ENCODE assay signal across 8 cellular contexts in the genomic region with DNA sequence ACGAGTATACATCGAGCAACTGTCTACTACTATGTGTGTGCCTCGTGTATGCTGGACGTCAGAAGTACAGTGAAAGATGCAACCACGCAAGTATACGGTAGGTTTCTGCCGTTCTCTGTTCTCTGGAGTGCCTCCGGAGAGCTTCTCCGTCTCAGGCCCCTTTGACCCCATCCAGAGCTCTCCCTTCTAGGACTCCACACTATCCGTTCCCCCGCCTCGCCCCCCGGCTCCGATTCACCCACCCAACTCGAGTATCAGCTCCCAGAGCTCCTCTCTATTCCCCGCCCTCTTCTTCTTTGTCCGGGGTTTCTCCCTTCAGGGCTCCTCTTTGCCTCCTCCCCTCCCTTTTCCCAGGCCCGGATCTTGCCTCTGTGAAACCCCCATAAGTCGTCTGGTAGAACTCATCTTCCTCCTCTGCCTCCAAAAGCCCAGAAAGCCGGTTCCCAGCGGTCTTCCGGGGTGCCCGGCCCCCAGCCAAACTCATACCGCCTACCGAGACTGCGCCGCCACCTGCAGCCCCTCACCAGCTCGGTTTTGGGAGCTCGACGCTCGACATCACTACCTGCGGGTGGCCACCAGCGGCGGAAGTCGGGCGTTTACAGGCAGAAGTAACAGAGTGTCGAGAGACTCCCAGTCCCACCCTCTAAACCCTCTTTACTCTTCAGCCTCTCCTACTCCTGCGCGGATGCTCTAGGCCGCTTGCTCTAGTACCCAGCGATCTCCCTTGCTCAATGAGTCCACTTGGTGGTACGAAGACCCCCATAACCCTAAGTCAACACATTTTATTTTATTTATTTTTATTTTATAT. TPM values are rescaled to one million over a fixed set of nuclear protein-coding genes. Genes with fewer than 3 reads are reported as not detected.
A peak's percentile ranks its signal among the peaks of the same experiment; 100 is the strongest.
DNase-seq lines count a peak whose midpoint lies in the region; ATAC-seq and TF ChIP-seq lines count a peak whose summit lies in the region.

A gene with protein sequence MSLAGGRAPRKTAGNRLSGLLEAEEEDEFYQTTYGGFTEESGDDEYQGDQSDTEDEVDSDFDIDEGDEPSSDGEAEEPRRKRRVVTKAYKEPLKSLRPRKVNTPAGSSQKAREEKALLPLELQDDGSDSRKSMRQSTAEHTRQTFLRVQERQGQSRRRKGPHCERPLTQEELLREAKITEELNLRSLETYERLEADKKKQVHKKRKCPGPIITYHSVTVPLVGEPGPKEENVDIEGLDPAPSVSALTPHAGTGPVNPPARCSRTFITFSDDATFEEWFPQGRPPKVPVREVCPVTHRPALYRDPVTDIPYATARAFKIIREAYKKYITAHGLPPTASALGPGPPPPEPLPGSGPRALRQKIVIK (minus strand): TSS at position 560 of the 808 bp plus-strand sequence. CDS start 76 bp downstream, at position 484.

- peak within 1 kb of the TSS; percentile 57 to 81 for H3K9ac ChIP-seq in liver (ENCODE audit: low read depth in 1 of 2, low read length in 2 of 2)

- DNase-seq in NCI-H82 (lab: John Stamatoyannopoulos, UW) (peak; percentile 98), dermis blood vessel endothelial cell (peak; percentile 92)
- peak; percentile 79 to 82 for DNase-seq in activated CD4-positive, alpha-beta T cell treated with anti-CD3 and anti-CD28 coated beads, Interleukin-2, amount 50 U/mL, for 4 hours
- peak; percentile 88 for DNase-seq in stimulated activated CD4-positive, alpha-beta T cell treated with anti-CD3 and anti-CD28 coated beads, Interleukin-4, amount 100 ng/mL, for 24 hours

- H3K36me3 ChIP-seq in liver (ENCODE audit: control insufficient read depth in 4 of 4, insufficient read depth in 3 of 4, low read depth in 1 of 4, low read length in 3 of 4): peaks cover 0 to 9% (median 7%) of the 10 kb centered on the region in 4 donors

- H3K4me3 ChIP-seq in liver (ENCODE audit: low read depth in 1 of 3, low read length in 3 of 3): peak within 1 kb of the TSS; percentile 79 to 90 (median 89)

- no peak for TF ChIP-seq CTCF in C4-2B (conservative IDR thresholded peaks at IDR 0.05)
- no peak for TF ChIP-seq CTCF in liver (IDR thresholded peaks at IDR 0.05; ENCODE audit: low read depth, low read length, missing input control)

- ATAC-seq in GM19395 (IDR thresholded peaks at IDR 0.05; ENCODE audit: unreplicated experiment) (peak; percentile 91), HG03565 (IDR thresholded peaks at IDR 0.05; ENCODE audit: unreplicated experiment) (peak; percentile 80)

- WGBS in liver: under 1% methylated on average over 42 of the region's 42 CpGs

- H3K9me3 ChIP-seq in liver (ENCODE audit: control insufficient read depth in 4 of 4, low read length in 3 of 4): no peaks in the 10 kb centered on the region

- TF ChIP-seq RAD21 in liver (IDR thresholded peaks at IDR 0.05): peak in 1 of 2 donors; percentile 38

- H3K27ac ChIP-seq in C4-2B: peak within 1 kb of the TSS; percentile 76
- peak within 1 kb of the TSS; percentile 59 to 63 for H3K27ac ChIP-seq in liver (ENCODE audit: low read depth in 1 of 2, low read length in 2 of 2)

- peaks cover 1 to 14% (median 11%) of the 10 kb centered on the region in 4 donors for H3K4me1 ChIP-seq in liver (ENCODE audit: control insufficient read depth in 4 of 4, insufficient read depth in 4 of 4, low read length in 3 of 4)

- no peaks in the 10 kb centered on the region for H3K27me3 ChIP-seq in liver (ENCODE audit: control insufficient read depth in 4 of 4, insufficient read depth in 4 of 4, low read length in 3 of 4)

TF ChIP-seq in liver, 16 proteins besides CTCF, POLR2A, EP300 and RAD21:
- TF ChIP-seq, protein P1, sequence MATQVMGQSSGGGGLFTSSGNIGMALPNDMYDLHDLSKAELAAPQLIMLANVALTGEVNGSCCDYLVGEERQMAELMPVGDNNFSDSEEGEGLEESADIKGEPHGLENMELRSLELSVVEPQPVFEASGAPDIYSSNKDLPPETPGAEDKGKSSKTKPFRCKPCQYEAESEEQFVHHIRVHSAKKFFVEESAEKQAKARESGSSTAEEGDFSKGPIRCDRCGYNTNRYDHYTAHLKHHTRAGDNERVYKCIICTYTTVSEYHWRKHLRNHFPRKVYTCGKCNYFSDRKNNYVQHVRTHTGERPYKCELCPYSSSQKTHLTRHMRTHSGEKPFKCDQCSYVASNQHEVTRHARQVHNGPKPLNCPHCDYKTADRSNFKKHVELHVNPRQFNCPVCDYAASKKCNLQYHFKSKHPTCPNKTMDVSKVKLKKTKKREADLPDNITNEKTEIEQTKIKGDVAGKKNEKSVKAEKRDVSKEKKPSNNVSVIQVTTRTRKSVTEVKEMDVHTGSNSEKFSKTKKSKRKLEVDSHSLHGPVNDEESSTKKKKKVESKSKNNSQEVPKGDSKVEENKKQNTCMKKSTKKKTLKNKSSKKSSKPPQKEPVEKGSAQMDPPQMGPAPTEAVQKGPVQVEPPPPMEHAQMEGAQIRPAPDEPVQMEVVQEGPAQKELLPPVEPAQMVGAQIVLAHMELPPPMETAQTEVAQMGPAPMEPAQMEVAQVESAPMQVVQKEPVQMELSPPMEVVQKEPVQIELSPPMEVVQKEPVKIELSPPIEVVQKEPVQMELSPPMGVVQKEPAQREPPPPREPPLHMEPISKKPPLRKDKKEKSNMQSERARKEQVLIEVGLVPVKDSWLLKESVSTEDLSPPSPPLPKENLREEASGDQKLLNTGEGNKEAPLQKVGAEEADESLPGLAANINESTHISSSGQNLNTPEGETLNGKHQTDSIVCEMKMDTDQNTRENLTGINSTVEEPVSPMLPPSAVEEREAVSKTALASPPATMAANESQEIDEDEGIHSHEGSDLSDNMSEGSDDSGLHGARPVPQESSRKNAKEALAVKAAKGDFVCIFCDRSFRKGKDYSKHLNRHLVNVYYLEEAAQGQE (IDR thresholded peaks at IDR 0.05): no peak
- TF ChIP-seq HNF4G (IDR thresholded peaks at IDR 0.05) (no peak), YY1 (IDR thresholded peaks at IDR 0.05) (peak; percentile 68), TAF1 (conservative IDR thresholded peaks at IDR 0.05) (peak; percentile 63), FOXA1 (IDR thresholded peaks at IDR 0.05) (no peak), NR2F2 (IDR thresholded peaks at IDR 0.05) (no peak), SP1 (IDR thresholded peaks at IDR 0.05) (peak; percentile 63), HNF4A (conservative IDR thresholded peaks at IDR 0.05) (peak in 1 of 2 donors; percentile 32), EGR1 (IDR thresholded peaks at IDR 0.05; ENCODE audit: low read depth in 2 of 2) (peak in 1 of 2 donors; percentile 37), GABPA (IDR thresholded peaks at IDR 0.05 in 1 of 2, conservative IDR thresholded peaks at IDR 0.05 in 1 of 2) (peak; percentile 48 to 88), FOXA2 (IDR thresholded peaks at IDR 0.05) (no peak), RXRA (IDR thresholded peaks at IDR 0.05) (peak in 1 of 2 donors; percentile 43), JUND (IDR thresholded peaks at IDR 0.05) (no peak)
- TF ChIP-seq, protein P2, sequence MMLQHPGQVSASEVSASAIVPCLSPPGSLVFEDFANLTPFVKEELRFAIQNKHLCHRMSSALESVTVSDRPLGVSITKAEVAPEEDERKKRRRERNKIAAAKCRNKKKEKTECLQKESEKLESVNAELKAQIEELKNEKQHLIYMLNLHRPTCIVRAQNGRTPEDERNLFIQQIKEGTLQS (IDR thresholded peaks at IDR 0.05): no peak
- TF ChIP-seq, protein P3, sequence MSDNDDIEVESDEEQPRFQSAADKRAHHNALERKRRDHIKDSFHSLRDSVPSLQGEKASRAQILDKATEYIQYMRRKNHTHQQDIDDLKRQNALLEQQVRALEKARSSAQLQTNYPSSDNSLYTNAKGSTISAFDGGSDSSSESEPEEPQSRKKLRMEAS (IDR thresholded peaks at IDR 0.05): no peak
- TF ChIP-seq, protein P4, sequence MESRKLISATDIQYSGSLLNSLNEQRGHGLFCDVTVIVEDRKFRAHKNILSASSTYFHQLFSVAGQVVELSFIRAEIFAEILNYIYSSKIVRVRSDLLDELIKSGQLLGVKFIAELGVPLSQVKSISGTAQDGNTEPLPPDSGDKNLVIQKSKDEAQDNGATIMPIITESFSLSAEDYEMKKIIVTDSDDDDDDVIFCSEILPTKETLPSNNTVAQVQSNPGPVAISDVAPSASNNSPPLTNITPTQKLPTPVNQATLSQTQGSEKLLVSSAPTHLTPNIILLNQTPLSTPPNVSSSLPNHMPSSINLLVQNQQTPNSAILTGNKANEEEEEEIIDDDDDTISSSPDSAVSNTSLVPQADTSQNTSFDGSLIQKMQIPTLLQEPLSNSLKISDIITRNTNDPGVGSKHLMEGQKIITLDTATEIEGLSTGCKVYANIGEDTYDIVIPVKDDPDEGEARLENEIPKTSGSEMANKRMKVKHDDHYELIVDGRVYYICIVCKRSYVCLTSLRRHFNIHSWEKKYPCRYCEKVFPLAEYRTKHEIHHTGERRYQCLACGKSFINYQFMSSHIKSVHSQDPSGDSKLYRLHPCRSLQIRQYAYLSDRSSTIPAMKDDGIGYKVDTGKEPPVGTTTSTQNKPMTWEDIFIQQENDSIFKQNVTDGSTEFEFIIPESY (IDR thresholded peaks at IDR 0.05): no peak
TF ChIP-seq in liver: peak in this region for 7.

RNA-seq across cellular contexts. Expression of the gene that starts here (rescaled TPM):
- total RNA-seq in dermis blood vessel endothelial cell: 46.8 and 64.3 TPM in 2 replicates
- total RNA-seq in liver: 10 to 100 TPM; 11.3 to 16.0 TPM
- polyA plus RNA-seq in liver: 10 to 100 TPM; 10.7 to 12.6 TPM

Comparison
In these comparisons a context has a peak if more than half of its experiments do, and no peak if none do; other contexts are left out.
1. Peak in every context shown above with its lines: DNase-seq, ATAC-seq, H3K4me3 ChIP-seq and H3K27ac ChIP-seq.